ENCODE assay signal across 24 cellular contexts in the genomic region with DNA sequence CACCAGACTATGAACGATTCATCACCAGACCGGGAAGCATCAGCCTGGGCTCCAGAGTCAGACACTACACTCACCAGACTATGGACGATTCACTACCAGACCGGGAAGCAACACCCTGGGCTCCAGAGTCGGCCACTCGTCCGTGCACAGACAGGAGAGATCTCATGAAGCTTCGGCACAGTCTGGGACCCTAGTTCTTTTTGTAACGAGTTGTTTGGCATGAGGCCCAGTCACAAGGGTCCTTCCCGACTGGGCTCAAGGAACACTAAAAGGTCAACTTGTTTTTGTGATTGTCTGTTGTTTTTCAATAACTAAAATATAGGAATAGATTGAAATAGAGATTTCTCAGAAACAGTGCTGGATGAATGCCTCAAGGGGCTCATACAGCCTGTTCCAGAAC.
"Had no signal": no experiment of that assay in that cellular context is flagged by ENCODE, and none has a peak within 500 bp of the region (broad histone marks: within the 10 kb centered on the region; RNA-seq: fewer than 3 reads in every experiment).

No MANE protein-coding gene starts in this region.

- H3K4me1 ChIP-seq: ascending aorta, breast epithelium, esophagus muscularis mucosa had no signal

- H3K27ac ChIP-seq: ascending aorta, breast epithelium, coronary artery, dorsolateral prefrontal cortex, esophagus muscularis mucosa had no signal

- H3K9me3 ChIP-seq: ascending aorta, breast epithelium, esophagus muscularis mucosa had no signal

- DNase-seq: activated CD4-positive, alpha-beta memory T cell treated with anti-CD3 and anti-CD28 coated beads for 36 hours; activated CD4-positive, alpha-beta T cell treated with anti-CD3 and anti-CD28 coated beads for 36 hours; activated CD4-positive, alpha-beta T cell treated with anti-CD3 and anti-CD28 coated beads, Interleukin-2, amount 10 ng/mL, durations not matched to agents 24 days and 14 days; activated CD4-positive, CD25-positive, alpha-beta regulatory T cell; activated CD4-positive, CD25-positive, alpha-beta regulatory T cell treated with anti-CD3 and anti-CD28 coated beads, Interleukin-2, amount 50 U/mL, for 72 hours; activated CD8-positive, alpha-beta memory T cell treated with anti-CD3 and anti-CD28 coated beads, Interleukin-2, amount 10 ng/mL, durations not matched to agents 7 days and 5 days; activated CD8-positive, alpha-beta memory T cell treated with anti-CD3 and anti-CD28 coated beads, Interleukin-2, amount 50 U/mL, for 4 hours; activated CD8-positive, alpha-beta T cell treated with anti-CD3 and anti-CD28 coated beads, Interleukin-2, amount 10 ng/mL, durations not matched to agents 7 days and 5 days; activated gamma-delta T cell; activated naive CD4-positive, alpha-beta T cell; activated naive CD4-positive, alpha-beta T cell treated with anti-CD3 and anti-CD28 coated beads, Interleukin-2, amount 10 ng/mL, durations not matched to agents 7 days and 5 days; activated naive CD8-positive, alpha-beta T cell treated with anti-CD3 and anti-CD28 coated beads, Interleukin-2, amount 10 ng/mL, durations not matched to agents 7 days and 5 days; activated T-cell treated with anti-CD3 and anti-CD28 coated beads, Interleukin-2, amount 50 U/mL, for 1 hour; activated T-cell treated with anti-CD3 and anti-CD28 coated beads, Interleukin-2, amount 50 U/mL, for 72 hours; dorsolateral prefrontal cortex; effector memory CD4-positive, alpha-beta T cell; endodermal cell; erythroblast; head of caudate nucleus; T-helper 2 cell had no signal

- H3K27me3 ChIP-seq: ascending aorta, breast epithelium, esophagus muscularis mucosa had no signal

- H3K36me3 ChIP-seq: ascending aorta, breast epithelium, esophagus muscularis mucosa had no signal

- H3K4me3 ChIP-seq: ascending aorta, breast epithelium, coronary artery, dorsolateral prefrontal cortex, esophagus muscularis mucosa had no signal
